8 cellular contexts compared by ENCODE assay signal in the genomic region with DNA sequence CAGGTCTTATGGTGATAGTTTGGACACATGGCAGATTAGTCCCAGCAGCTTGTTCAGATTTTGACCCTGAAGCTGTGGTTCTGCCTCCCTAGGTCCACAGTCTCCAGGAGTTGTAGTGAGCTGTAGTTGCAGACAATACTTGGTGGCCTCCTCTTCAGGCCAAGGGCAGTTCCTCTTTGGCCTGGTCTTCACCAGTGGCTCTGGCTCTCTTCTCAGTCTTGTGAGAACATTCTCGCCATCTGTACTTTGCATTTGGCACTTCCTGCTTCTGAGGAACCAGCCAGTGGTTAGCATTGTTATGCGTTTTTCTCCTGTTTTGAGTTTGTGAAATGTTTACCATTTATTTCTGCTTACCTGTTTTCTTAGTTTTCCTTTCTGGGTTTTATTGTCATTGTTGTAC. TPM values are rescaled to one million over a fixed set of nuclear protein-coding genes. Genes with fewer than 3 reads are reported as not detected.
DNase-seq lines count a peak whose midpoint lies in the region; ATAC-seq and TF ChIP-seq lines count a peak whose summit lies in the region.

No MANE protein-coding gene starts in this region.

- in situ Hi-C loops in KBM-7 (cut with MboI; ENCODE audit: low pct_unique_long_range_greater_than_20kb, low sequenced_read_pairs), result no loop called here

- H3K4me1 Mint-ChIP-seq in osteocyte (ENCODE audit: unreplicated experiment), result peaks cover 26% of the 10 kb centered on the region

- H3K27me3 Mint-ChIP-seq in osteocyte (ENCODE audit: unreplicated experiment), result no peaks in the 10 kb centered on the region

- H3K36me3 Mint-ChIP-seq in osteocyte (ENCODE audit: unreplicated experiment), result peaks cover 14% of the 10 kb centered on the region

- ATAC-seq in GM18502 (IDR thresholded peaks at IDR 0.05; ENCODE audit: poor library complexity, unreplicated experiment), result peak; percentile 87
- ATAC-seq in GM21619 (IDR thresholded peaks at IDR 0.05; ENCODE audit: unreplicated experiment), result peak; percentile 84

- no peak overlapping the region for H3K4me3 Mint-ChIP-seq in osteocyte (ENCODE audit: unreplicated experiment)

- no peaks in the 10 kb centered on the region for H3K27me3 ChIP-seq in iPS-18a (ENCODE audit: control insufficient read depth, insufficient read depth, low read length)

- peak overlapping the region; percentile 42 for H3K27ac ChIP-seq in iPS-18a (ENCODE audit: low read length)

- H3K36me3 ChIP-seq in iPS-18a (ENCODE audit: control insufficient read depth, low read depth, low read length), result no peaks in the 10 kb centered on the region

- no peaks in the 10 kb centered on the region for H3K9me3 Mint-ChIP-seq in osteocyte (ENCODE audit: unreplicated experiment)

- no peaks in the 10 kb centered on the region for H3K9me3 ChIP-seq in iPS-18a (ENCODE audit: control insufficient read depth, low read depth, low read length)

- peaks cover 26% of the 10 kb centered on the region for H3K4me1 ChIP-seq in iPS-18a (ENCODE audit: control insufficient read depth, low read depth, low read length)

- H3K9ac ChIP-seq in iPS-18a (ENCODE audit: low read length), result no peak overlapping the region

- DNase-seq in KBM-7 (peak; percentile 47), SK-N-DZ (ENCODE audit: low spot score) (no peak), osteocyte (ENCODE audit: extremely low spot score, unreplicated experiment) (no peak), NCI-H1417 treated with DMSO at 0.1 percent for 48 hours (lab: John Stamatoyannopoulos, UW) (no peak), DMS153 treated with DMSO at 0.1 percent for 48 hours (lab: John Stamatoyannopoulos, UW; ENCODE audit: unreplicated experiment) (no peak)

- no peak overlapping the region for H3K4me3 ChIP-seq in iPS-18a (ENCODE audit: low read length)

- TF ChIP-seq CTCF in osteocyte (IDR thresholded peaks at IDR 0.05), result no peak

- H3K27ac Mint-ChIP-seq in osteocyte (ENCODE audit: unreplicated experiment), result no peak overlapping the region

RNA-seq across cellular contexts. Expression of gene PCCA, which starts 40.7 kb away (rescaled TPM):
- 14.2 and 14.9 TPM in 2 replicates for polyA plus RNA-seq in SK-N-DZ (2014; cell fraction: cytosol; rRNA removed)
- polyA plus RNA-seq in SK-N-DZ (2014; cell fraction: nucleus; rRNA removed), result 22.7 and 24.6 TPM in 2 replicates
- 33.1 and 33.7 TPM in 2 replicates for total RNA-seq in osteocyte
